1 cellular context compared by ENCODE assay signal in the genomic region with DNA sequence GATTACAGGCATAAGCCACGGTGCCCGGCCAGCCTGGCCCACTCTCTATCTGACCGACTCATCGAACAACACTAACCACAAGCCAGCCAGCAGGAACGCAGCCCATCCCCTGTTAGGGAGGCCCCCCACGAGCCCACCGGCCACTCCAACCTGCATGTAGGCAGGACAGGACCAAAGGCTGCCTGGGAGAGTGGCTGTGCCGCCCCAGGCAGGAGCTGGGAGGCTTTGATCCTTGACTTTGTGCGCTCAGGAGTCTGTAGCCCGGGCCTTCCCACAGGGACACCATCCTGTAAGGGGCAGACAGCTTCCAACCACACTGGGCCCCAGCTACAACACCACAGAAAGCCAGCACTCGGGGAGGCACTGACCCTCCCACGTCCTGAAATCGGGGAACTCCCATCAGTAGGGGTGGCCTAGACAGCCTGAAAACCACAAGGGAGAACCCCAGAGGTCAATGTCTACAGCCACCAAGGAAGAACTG.
TF ChIP-seq lines count a peak whose summit lies in the region.

No MANE protein-coding gene starts in this region.

TF ChIP-seq in GM12878, 131 proteins besides CTCF, POLR2A, EP300 and RAD21 (continued from another document):
- TF ChIP-seq SIX5 (IDR thresholded peaks at IDR 0.05; ENCODE audit: low read depth, low read length, severe bottlenecking) (no peak), POLR2AphosphoS2 (IDR thresholded peaks at IDR 0.05; ENCODE audit: low read depth, low read length) (no peak), SKIL (IDR thresholded peaks at IDR 0.05; ENCODE audit: low read depth, poor library complexity, severe bottlenecking) (no peak), EZH2 (IDR thresholded peaks at IDR 0.05; ENCODE audit: borderline replicate concordance, control insufficient read depth, low read depth, low read length) (no peak), POLR2AphosphoS5 (IDR thresholded peaks at IDR 0.05; ENCODE audit: low read length) (no peak), IKZF1 (conservative IDR thresholded peaks at IDR 0.05) (peak; percentile 69), MTA3 (IDR thresholded peaks at IDR 0.05; ENCODE audit: borderline replicate concordance, low read length) (no peak), ZNF384 (IDR thresholded peaks at IDR 0.05; ENCODE audit: borderline replicate concordance, low read depth, low read length) (no peak), DPF2 (IDR thresholded peaks at IDR 0.05) (peak; percentile 42; the same call in 1 of the 2 replicates), MLLT1 (IDR thresholded peaks at IDR 0.05) (no peak), CHD1 (IDR thresholded peaks at IDR 0.05; ENCODE audit: low read depth, low read length) (no peak), EED (IDR thresholded peaks at IDR 0.05; ENCODE audit: low read depth) (no peak), HDAC6 (IDR thresholded peaks at IDR 0.05; ENCODE audit: unreplicated experiment) (no peak), IKZF2 (IDR thresholded peaks at IDR 0.05) (peak; percentile 50 to 51; a peak in 3 of 4 replicates), ZNF207 (IDR thresholded peaks at IDR 0.05; ENCODE audit: borderline replicate concordance) (no peak), ZNF622 (IDR thresholded peaks at IDR 0.05) (no peak), FOXM1 (IDR thresholded peaks at IDR 0.05; ENCODE audit: low read depth, low read length) (no peak), GABPA (IDR thresholded peaks at IDR 0.05; ENCODE audit: low read depth) (no peak), CHD2 (IDR thresholded peaks at IDR 0.05; ENCODE audit: borderline replicate concordance, low read depth, low read length) (no peak), YBX1 (IDR thresholded peaks at IDR 0.05) (no peak), ZBTB40 (IDR thresholded peaks at IDR 0.05; ENCODE audit: borderline replicate concordance) (no peak), STAT1 (conservative IDR thresholded peaks at IDR 0.05) (no peak), CREM (IDR thresholded peaks at IDR 0.05; ENCODE audit: low read depth) (no peak), PAX5 (IDR thresholded peaks at IDR 0.05; ENCODE audit: borderline replicate concordance, low read depth, low read length) (0 out of 2 replicates have a peak, but pooled peaks have one; percentile 17), KLF5 (IDR thresholded peaks at IDR 0.05; ENCODE audit: partially characterized antibody) (no peak)
- TF ChIP-seq, protein P1, sequence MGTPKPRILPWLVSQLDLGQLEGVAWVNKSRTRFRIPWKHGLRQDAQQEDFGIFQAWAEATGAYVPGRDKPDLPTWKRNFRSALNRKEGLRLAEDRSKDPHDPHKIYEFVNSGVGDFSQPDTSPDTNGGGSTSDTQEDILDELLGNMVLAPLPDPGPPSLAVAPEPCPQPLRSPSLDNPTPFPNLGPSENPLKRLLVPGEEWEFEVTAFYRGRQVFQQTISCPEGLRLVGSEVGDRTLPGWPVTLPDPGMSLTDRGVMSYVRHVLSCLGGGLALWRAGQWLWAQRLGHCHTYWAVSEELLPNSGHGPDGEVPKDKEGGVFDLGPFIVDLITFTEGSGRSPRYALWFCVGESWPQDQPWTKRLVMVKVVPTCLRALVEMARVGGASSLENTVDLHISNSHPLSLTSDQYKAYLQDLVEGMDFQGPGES (IDR thresholded peaks at IDR 0.05): no peak
- TF ChIP-seq, protein P2, sequence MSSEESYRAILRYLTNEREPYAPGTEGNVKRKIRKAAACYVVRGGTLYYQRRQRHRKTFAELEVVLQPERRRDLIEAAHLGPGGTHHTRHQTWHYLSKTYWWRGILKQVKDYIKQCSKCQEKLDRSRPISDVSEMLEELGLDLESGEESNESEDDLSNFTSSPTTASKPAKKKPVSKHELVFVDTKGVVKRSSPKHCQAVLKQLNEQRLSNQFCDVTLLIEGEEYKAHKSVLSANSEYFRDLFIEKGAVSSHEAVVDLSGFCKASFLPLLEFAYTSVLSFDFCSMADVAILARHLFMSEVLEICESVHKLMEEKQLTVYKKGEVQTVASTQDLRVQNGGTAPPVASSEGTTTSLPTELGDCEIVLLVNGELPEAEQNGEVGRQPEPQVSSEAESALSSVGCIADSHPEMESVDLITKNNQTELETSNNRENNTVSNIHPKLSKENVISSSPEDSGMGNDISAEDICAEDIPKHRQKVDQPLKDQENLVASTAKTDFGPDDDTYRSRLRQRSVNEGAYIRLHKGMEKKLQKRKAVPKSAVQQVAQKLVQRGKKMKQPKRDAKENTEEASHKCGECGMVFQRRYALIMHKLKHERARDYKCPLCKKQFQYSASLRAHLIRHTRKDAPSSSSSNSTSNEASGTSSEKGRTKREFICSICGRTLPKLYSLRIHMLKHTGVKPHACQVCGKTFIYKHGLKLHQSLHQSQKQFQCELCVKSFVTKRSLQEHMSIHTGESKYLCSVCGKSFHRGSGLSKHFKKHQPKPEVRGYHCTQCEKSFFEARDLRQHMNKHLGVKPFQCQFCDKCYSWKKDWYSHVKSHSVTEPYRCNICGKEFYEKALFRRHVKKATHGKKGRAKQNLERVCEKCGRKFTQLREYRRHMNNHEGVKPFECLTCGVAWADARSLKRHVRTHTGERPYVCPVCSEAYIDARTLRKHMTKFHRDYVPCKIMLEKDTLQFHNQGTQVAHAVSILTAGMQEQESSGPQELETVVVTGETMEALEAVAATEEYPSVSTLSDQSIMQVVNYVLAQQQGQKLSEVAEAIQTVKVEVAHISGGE (CRISPR knock-in tag; IDR thresholded peaks at IDR 0.05): no peak
- TF ChIP-seq, protein P3, sequence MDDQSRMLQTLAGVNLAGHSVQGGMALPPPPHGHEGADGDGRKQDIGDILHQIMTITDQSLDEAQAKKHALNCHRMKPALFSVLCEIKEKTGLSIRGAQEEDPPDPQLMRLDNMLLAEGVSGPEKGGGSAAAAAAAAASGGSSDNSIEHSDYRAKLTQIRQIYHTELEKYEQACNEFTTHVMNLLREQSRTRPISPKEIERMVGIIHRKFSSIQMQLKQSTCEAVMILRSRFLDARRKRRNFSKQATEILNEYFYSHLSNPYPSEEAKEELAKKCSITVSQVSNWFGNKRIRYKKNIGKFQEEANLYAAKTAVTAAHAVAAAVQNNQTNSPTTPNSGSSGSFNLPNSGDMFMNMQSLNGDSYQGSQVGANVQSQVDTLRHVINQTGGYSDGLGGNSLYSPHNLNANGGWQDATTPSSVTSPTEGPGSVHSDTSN (IDR thresholded peaks at IDR 0.05; ENCODE audit: insufficient replicate concordance, low read depth, low read length): no peak
- TF ChIP-seq, protein P4, sequence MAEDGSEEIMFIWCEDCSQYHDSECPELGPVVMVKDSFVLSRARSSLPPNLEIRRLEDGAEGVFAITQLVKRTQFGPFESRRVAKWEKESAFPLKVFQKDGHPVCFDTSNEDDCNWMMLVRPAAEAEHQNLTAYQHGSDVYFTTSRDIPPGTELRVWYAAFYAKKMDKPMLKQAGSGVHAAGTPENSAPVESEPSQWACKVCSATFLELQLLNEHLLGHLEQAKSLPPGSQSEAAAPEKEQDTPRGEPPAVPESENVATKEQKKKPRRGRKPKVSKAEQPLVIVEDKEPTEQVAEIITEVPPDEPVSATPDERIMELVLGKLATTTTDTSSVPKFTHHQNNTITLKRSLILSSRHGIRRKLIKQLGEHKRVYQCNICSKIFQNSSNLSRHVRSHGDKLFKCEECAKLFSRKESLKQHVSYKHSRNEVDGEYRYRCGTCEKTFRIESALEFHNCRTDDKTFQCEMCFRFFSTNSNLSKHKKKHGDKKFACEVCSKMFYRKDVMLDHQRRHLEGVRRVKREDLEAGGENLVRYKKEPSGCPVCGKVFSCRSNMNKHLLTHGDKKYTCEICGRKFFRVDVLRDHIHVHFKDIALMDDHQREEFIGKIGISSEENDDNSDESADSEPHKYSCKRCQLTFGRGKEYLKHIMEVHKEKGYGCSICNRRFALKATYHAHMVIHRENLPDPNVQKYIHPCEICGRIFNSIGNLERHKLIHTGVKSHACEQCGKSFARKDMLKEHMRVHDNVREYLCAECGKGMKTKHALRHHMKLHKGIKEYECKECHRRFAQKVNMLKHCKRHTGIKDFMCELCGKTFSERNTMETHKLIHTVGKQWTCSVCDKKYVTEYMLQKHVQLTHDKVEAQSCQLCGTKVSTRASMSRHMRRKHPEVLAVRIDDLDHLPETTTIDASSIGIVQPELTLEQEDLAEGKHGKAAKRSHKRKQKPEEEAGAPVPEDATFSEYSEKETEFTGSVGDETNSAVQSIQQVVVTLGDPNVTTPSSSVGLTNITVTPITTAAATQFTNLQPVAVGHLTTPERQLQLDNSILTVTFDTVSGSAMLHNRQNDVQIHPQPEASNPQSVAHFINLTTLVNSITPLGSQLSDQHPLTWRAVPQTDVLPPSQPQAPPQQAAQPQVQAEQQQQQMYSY (CRISPR knock-in tag; IDR thresholded peaks at IDR 0.05): no peak
TF ChIP-seq in GM12878: peak in this region for 7.
